30 cellular contexts compared by ENCODE assay signal in genomic region chr5:2188137-2188536, GRCh38.
"Had no signal": no experiment of that assay in that cellular context is flagged by ENCODE, and none has a peak within 500 bp of the region (broad histone marks: within the 10 kb centered on the region; RNA-seq: fewer than 3 reads in every experiment).

No MANE protein-coding gene starts in this region.

- DNase-seq: activated effector memory CD4-positive, alpha-beta T cell treated with anti-CD3 and anti-CD28 coated beads, Interleukin-2, amount 50 U/mL, for 16 hours; activated effector memory CD4-positive, alpha-beta T cell treated with Interleukin-2 at 50 U/mL for 16 hours; activated gamma-delta T cell; activated gamma-delta T cell treated with Interleukin-2 at 50 U/mL for 16 hours; activated naive CD4-positive, alpha-beta T cell; activated naive CD4-positive, alpha-beta T cell treated with anti-CD3 and anti-CD28 coated beads for 36 hours; activated naive CD4-positive, alpha-beta T cell treated with anti-CD3 and anti-CD28 coated beads, Interleukin-2, amount 10 ng/mL, durations not matched to agents 7 days and 5 days; activated naive CD4-positive, alpha-beta T cell treated with anti-CD3 and anti-CD28 coated beads, Interleukin-2, amount 50 U/mL, for 16 hours; activated naive CD4-positive, alpha-beta T cell treated with Interleukin-2 at 50 U/mL for 16 hours; activated naive CD8-positive, alpha-beta T cell treated with anti-CD3 and anti-CD28 coated beads for 36 hours; activated naive CD8-positive, alpha-beta T cell treated with anti-CD3 and anti-CD28 coated beads, Interleukin-2, amount 10 ng/mL, durations not matched to agents 7 days and 5 days; activated naive CD8-positive, alpha-beta T cell treated with anti-CD3 and anti-CD28 coated beads, Interleukin-2, amount 50 U/mL, for 24 hours; activated T-cell treated with anti-CD3 and anti-CD28 coated beads, Interleukin-2, amount 50 U/mL, for 1 hour; activated T-cell treated with anti-CD3 and anti-CD28 coated beads, Interleukin-2, amount 50 U/mL, for 24 hours; activated T-cell treated with anti-CD3 and anti-CD28 coated beads, Interleukin-2, amount 50 U/mL, for 4 hours; activated T-cell treated with anti-CD3 and anti-CD28 coated beads, Interleukin-2, amount 50 U/mL, for 48 hours; activated T-cell treated with anti-CD3 and anti-CD28 coated beads, Interleukin-2, amount 50 U/mL, for 72 hours; amniotic stem cell; amygdala; anterior cingulate cortex; body of pancreas; brain microvascular endothelial cell; central memory CD4-positive, alpha-beta T cell; cerebellar nuclear complex had no signal

- H3K27ac ChIP-seq: adrenal gland, ascending aorta, body of pancreas, brain microvascular endothelial cell, breast epithelium, cardiac muscle cell had no signal

- H3K4me3 ChIP-seq: adrenal gland, ascending aorta, body of pancreas, breast epithelium, cardiac muscle cell had no signal

- ATAC-seq: activated naive CD4-positive, alpha-beta T cell treated with anti-CD3 and anti-CD28 coated beads, Interleukin-2, amount 50 U/mL, for 72 hours; activated naive CD8-positive, alpha-beta T cell treated with anti-CD3 and anti-CD28 coated beads, Interleukin-2, amount 50 U/mL, for 24 hours; activated T-cell treated with anti-CD3 and anti-CD28 coated beads, Interleukin-2, amount 50 U/mL, for 4 hours; activated T-cell treated with anti-CD3 and anti-CD28 coated beads, Interleukin-2, amount 50 U/mL, for 72 hours; activated T-helper 17 cell treated with anti-CD3 and anti-CD28 coated beads, Interleukin-2, amount 50 U/mL, for 72 hours; body of pancreas had no signal
